In genomic region chr9:111872886-111873285, GRCh38 we compare ENCODE assay signal across 14 cellular contexts. TPM values are rescaled to one million over a fixed set of nuclear protein-coding genes. Genes with fewer than 3 reads are reported as not detected.
DNase-seq lines count a peak whose midpoint lies in the region; ATAC-seq and TF ChIP-seq lines count a peak whose summit lies in the region.
"Had no signal": no experiment of that assay in that cellular context is flagged by ENCODE, and none has a peak within 500 bp of the region (broad histone marks: within the 10 kb centered on the region; RNA-seq: fewer than 3 reads in every experiment).

No MANE protein-coding gene starts in this region.

- POLR2A ChIA-PET in WTC11 (lab: Charles Lee), result interaction anchor here (0.6 to 1.0 kb wide), 2 partner anchors 24 to 531 kb away, joined by 3 read pairs; partner anchors contain the start of gene UGCG
- POLR2A ChIA-PET in activated CD4-positive, alpha-beta T cell treated with anti-CD3 and anti-CD28 coated beads, Interleukin-2, amount 10 ng/mL, durations not matched to agents 7 days and 5 days (lab: Charles Lee), result no interaction called here

- H3K27ac Mint-ChIP-seq in WTC11, result 0 out of 2 replicates have a peak overlapping the region, but pooled peaks have one; percentile 28
- peak overlapping the region; percentile 54 for H3K27ac Mint-ChIP-seq in nephron progenitor cell
- no peak overlapping the region for H3K27ac Mint-ChIP-seq in activated CD4-positive, alpha-beta T cell treated with anti-CD3 and anti-CD28 coated beads, Interleukin-2, amount 10 ng/mL, durations not matched to agents 7 days and 5 days
- H3K27ac Mint-ChIP-seq: B cell; CD4-positive, alpha-beta T cell; GM23338 had no signal

- 0 out of 2 replicates have a peak, but pooled peaks cover 2% of the 10 kb centered on the region for H3K36me3 Mint-ChIP-seq in WTC11
- H3K36me3 Mint-ChIP-seq in nephron progenitor cell (ENCODE audit: low read depth), result no peaks in the 10 kb centered on the region
- no peaks in the 10 kb centered on the region for H3K36me3 Mint-ChIP-seq in activated CD4-positive, alpha-beta T cell treated with anti-CD3 and anti-CD28 coated beads, Interleukin-2, amount 10 ng/mL, durations not matched to agents 7 days and 5 days (ENCODE audit: low read depth)

- CTCF ChIA-PET in WTC11 (lab: Charles Lee), result no interaction called here
- CTCF ChIA-PET in activated CD4-positive, alpha-beta T cell treated with anti-CD3 and anti-CD28 coated beads, Interleukin-2, amount 10 ng/mL, durations not matched to agents 7 days and 5 days (lab: Charles Lee), result no interaction called here

- DNase-seq in NCI-H226 (peak; percentile 56), WTC11 (ENCODE audit: low spot score) (no peak), epithelial cell of esophagus (ENCODE audit: low read depth) (peak; percentile 36), nephron progenitor cell (no peak), cerebellar nuclear complex (lab: John Stamatoyannopoulos, UW) (no peak)
- DNase-seq in activated CD4-positive, alpha-beta T cell treated with anti-CD3 and anti-CD28 coated beads, Interleukin-2, amount 10 ng/mL, durations not matched to agents 7 days and 5 days, result no peak
- DNase-seq: C1 segment of cervical spinal cord; CD4-positive, alpha-beta T cell; DMS79; H7 had no signal

- H3K4me3 Mint-ChIP-seq in WTC11 (no peak overlapping the region), nephron progenitor cell (no peak overlapping the region)
- H3K4me3 Mint-ChIP-seq in activated CD4-positive, alpha-beta T cell treated with anti-CD3 and anti-CD28 coated beads, Interleukin-2, amount 10 ng/mL, durations not matched to agents 7 days and 5 days, result no peak overlapping the region
- H3K4me3 Mint-ChIP-seq: B cell; CD4-positive, alpha-beta T cell; GM23338 had no signal

- ATAC-seq in WTC11, result no peak
- no peak for ATAC-seq in HG02571 (IDR thresholded peaks at IDR 0.05; ENCODE audit: unreplicated experiment)
- ATAC-seq: GM12878, GM23338 had no signal

- H3K4me3 ChIP-seq in epithelial cell of esophagus (ENCODE audit: low read length), result no peak overlapping the region
- H3K4me3 ChIP-seq: GM12878, GM23338 had no signal

- H3K4me1 Mint-ChIP-seq in WTC11 (peaks cover 68% of the 10 kb centered on the region), nephron progenitor cell (peaks cover 21% of the 10 kb centered on the region)
- peaks cover 5% of the 10 kb centered on the region for H3K4me1 Mint-ChIP-seq in activated CD4-positive, alpha-beta T cell treated with anti-CD3 and anti-CD28 coated beads, Interleukin-2, amount 10 ng/mL, durations not matched to agents 7 days and 5 days
- H3K4me1 Mint-ChIP-seq: B cell had no signal

- H3K27me3 Mint-ChIP-seq in WTC11 (ENCODE audit: low read depth) (no peaks in the 10 kb centered on the region), nephron progenitor cell (ENCODE audit: low read depth, poor library complexity) (no peaks in the 10 kb centered on the region)
- peaks cover 10% of the 10 kb centered on the region for H3K27me3 Mint-ChIP-seq in activated CD4-positive, alpha-beta T cell treated with anti-CD3 and anti-CD28 coated beads, Interleukin-2, amount 10 ng/mL, durations not matched to agents 7 days and 5 days
- H3K27me3 Mint-ChIP-seq: B cell; CD4-positive, alpha-beta T cell had no signal

- TF ChIP-seq CTCF in WTC11 (IDR thresholded peaks at IDR 0.05) (no peak), epithelial cell of esophagus (IDR thresholded peaks at IDR 0.05; ENCODE audit: insufficient read depth, low read depth, low read length, missing control alignments) (no peak), nephron progenitor cell (IDR thresholded peaks at IDR 0.05) (no peak)

- H3K9me3 Mint-ChIP-seq in WTC11, result peaks cover 20% of the 10 kb centered on the region
- peaks cover 8% of the 10 kb centered on the region for H3K9me3 Mint-ChIP-seq in nephron progenitor cell
- no peaks in the 10 kb centered on the region for H3K9me3 Mint-ChIP-seq in activated CD4-positive, alpha-beta T cell treated with anti-CD3 and anti-CD28 coated beads, Interleukin-2, amount 10 ng/mL, durations not matched to agents 7 days and 5 days
- H3K9me3 Mint-ChIP-seq: CD4-positive, alpha-beta T cell had no signal

TF ChIP-seq in WTC11, 78 proteins besides CTCF, POLR2A, EP300 and RAD21:
- TF ChIP-seq PRRX2 (CRISPR knock-in tag; IDR thresholded peaks at IDR 0.05), result no peak
- no peak for TF ChIP-seq FOXP4 (CRISPR knock-in tag; IDR thresholded peaks at IDR 0.05)
- no peak for TF ChIP-seq NFE2L1 (CRISPR knock-in tag; IDR thresholded peaks at IDR 0.05)
- no peak for TF ChIP-seq JAZF1 (CRISPR knock-in tag; IDR thresholded peaks at IDR 0.05)
- no peak for TF ChIP-seq NR2C2 (CRISPR knock-in tag; IDR thresholded peaks at IDR 0.05)
- no peak for TF ChIP-seq HMGXB4 (CRISPR knock-in tag; IDR thresholded peaks at IDR 0.05)
TF ChIP-seq in WTC11: peak in this region for 0.

RNA-seq across cellular contexts. Expression of gene UGCG, which starts 23.7 kb away (rescaled TPM):
- total RNA-seq in WTC11 (2021), result 34.0 to 37.5 TPM (median 34.6 TPM) in 3 replicates
- 10 to 100 TPM; 21.8 to 23.2 TPM for total RNA-seq in activated CD4-positive, alpha-beta T cell treated with anti-CD3 and anti-CD28 coated beads, Interleukin-2, amount 10 ng/mL, durations not matched to agents 7 days and 5 days

Comparison
In these comparisons a context has a peak if more than half of its experiments do, and no peak if none do; other contexts are left out.
1. DNase-seq: peak in NCI-H226 (single experiment) and epithelial cell of esophagus (single experiment); none in WTC11 (single experiment), nephron progenitor cell (single experiment), activated CD4-positive, alpha-beta T cell treated with anti-CD3 and anti-CD28 coated beads, Interleukin-2, amount 10 ng/mL, durations not matched to agents 7 days and 5 days (single experiment) and cerebellar nuclear complex (0 of 2).